ENCODE assay signal across 9 cellular contexts in genomic region chr3:151690645-151691044, GRCh38. TPM values are rescaled to one million over a fixed set of nuclear protein-coding genes. Genes with fewer than 3 reads are reported as not detected.
"Had no signal": no experiment of that assay in that cellular context is flagged by ENCODE, and none has a peak within 500 bp of the region (broad histone marks: within the 10 kb centered on the region; RNA-seq: fewer than 3 reads in every experiment).

No MANE protein-coding gene starts in this region.

- ATAC-seq: GM12878 had no signal

- DNase-seq: GDM1, GF-D8 had no signal

- H3K4me3 ChIP-seq: GM12878 had no signal

- FAIRE-seq: G401.6, GM12878, GM12891, GM12892, GM18507, GM19239 had no signal

RNA-seq across cellular contexts. Expression of gene AADACL2, which starts 43.1 kb away (rescaled TPM):
- total RNA-seq: G401, GM12878 had no signal
- polyA plus RNA-seq: GM12878 had no signal
